Comparison of ENCODE assay signal across 9 cellular contexts in genomic region chr19:29277107-29277506, GRCh38.
DNase-seq lines count a peak whose midpoint lies in the region; ATAC-seq and TF ChIP-seq lines count a peak whose summit lies in the region.
"Had no signal": no experiment of that assay in that cellular context is flagged by ENCODE, and none has a peak within 500 bp of the region (broad histone marks: within the 10 kb centered on the region; RNA-seq: fewer than 3 reads in every experiment).

No MANE protein-coding gene starts in this region.

- H3K9me3 ChIP-seq in mammary epithelial cell (replicated peaks; ENCODE audit: insufficient read depth, low read length) (peaks cover 22% of the 10 kb centered on the region), ovary (no peaks in the 10 kb centered on the region)

- TF ChIP-seq POLR2A in ovary (IDR thresholded peaks at IDR 0.05), result no peak

- dilution Hi-C loops in mammary epithelial cell (cut with HindIII; ENCODE audit: low sequenced_read_pairs), result no loop called here

- no peaks in the 10 kb centered on the region for H3K9me3 Mint-ChIP-seq in activated CD8-positive, alpha-beta T cell treated with anti-CD3 and anti-CD28 coated beads, Interleukin-2, amount 10 ng/mL, durations not matched to agents 7 days and 5 days (ENCODE audit: insufficient read depth)

- no peaks in the 10 kb centered on the region for H3K36me3 ChIP-seq in mammary epithelial cell (ENCODE audit: insufficient read depth, low read length)
- H3K36me3 ChIP-seq in ovary, result no peaks in the 10 kb centered on the region

- H3K27ac Mint-ChIP-seq in activated CD8-positive, alpha-beta T cell treated with anti-CD3 and anti-CD28 coated beads, Interleukin-2, amount 10 ng/mL, durations not matched to agents 7 days and 5 days, result peak overlapping the region; percentile 72

- in situ Hi-C loops in mammary epithelial cell (cut with MboI; ENCODE audit: low sequenced_read_pairs in 2 of 2), result no loop called here

- peak; percentile 95 for ATAC-seq in GM21576 (IDR thresholded peaks at IDR 0.05; ENCODE audit: unreplicated experiment)
- ATAC-seq in activated CD8-positive, alpha-beta T cell treated with anti-CD3 and anti-CD28 coated beads, Interleukin-2, amount 10 ng/mL, durations not matched to agents 7 days and 5 days, result peak; percentile 96
- ATAC-seq: HCT116 had no signal

- H3K27me3 ChIP-seq in mammary epithelial cell (ENCODE audit: insufficient read depth, low read length), result no peaks in the 10 kb centered on the region
- no peaks in the 10 kb centered on the region for H3K27me3 ChIP-seq in ovary

- peaks cover 10% of the 10 kb centered on the region for H3K4me1 Mint-ChIP-seq in activated CD8-positive, alpha-beta T cell treated with anti-CD3 and anti-CD28 coated beads, Interleukin-2, amount 10 ng/mL, durations not matched to agents 7 days and 5 days (ENCODE audit: low read depth)

- H4K20me1 ChIP-seq in mammary epithelial cell (ENCODE audit: insufficient read depth, low read length), result no peaks in the 10 kb centered on the region

- no peak overlapping the region for H3K4me3 Mint-ChIP-seq in activated CD8-positive, alpha-beta T cell treated with anti-CD3 and anti-CD28 coated beads, Interleukin-2, amount 10 ng/mL, durations not matched to agents 7 days and 5 days

- no peak overlapping the region for H3K4me2 ChIP-seq in mammary epithelial cell (ENCODE audit: insufficient read depth, low read depth, low read length)

- POLR2A ChIA-PET in activated CD8-positive, alpha-beta T cell treated with anti-CD3 and anti-CD28 coated beads, Interleukin-2, amount 10 ng/mL, durations not matched to agents 7 days and 5 days (lab: Charles Lee), result no interaction called here

- no peak overlapping the region for H2AFZ ChIP-seq in mammary epithelial cell (ENCODE audit: low read depth, low read length)

- no peaks in the 10 kb centered on the region for H3K79me2 ChIP-seq in mammary epithelial cell (ENCODE audit: insufficient read depth, low read length)

- CTCF ChIA-PET in activated CD8-positive, alpha-beta T cell treated with anti-CD3 and anti-CD28 coated beads, Interleukin-2, amount 10 ng/mL, durations not matched to agents 7 days and 5 days (lab: Charles Lee), result no interaction called here
- CTCF ChIA-PET in mammary epithelial cell (lab: Charles Lee; ENCODE audit: low non-redundant PET), result no interaction called here

- WGBS in mammary epithelial cell (ENCODE audit: low coverage, missing lambda C conversion rate), result 16% methylated on average over 2 of the region's 7 CpGs
- WGBS in ovary, 3 donors, result 26 to 30% (median 30%) methylated on average over 7 of the region's 7 CpGs

- no peak overlapping the region for H3K9ac ChIP-seq in mammary epithelial cell (ENCODE audit: insufficient read depth, low read length)

- H3K4me1 ChIP-seq in mammary epithelial cell (ENCODE audit: insufficient read depth, low read length) (no peaks in the 10 kb centered on the region), ovary (ENCODE audit: insufficient read depth) (no peaks in the 10 kb centered on the region)

- no TSS peak for BruUV-seq in mammary epithelial cell (replicated peaks; lab: Mats Ljungman, UMichigan)

- intact Hi-C loops in mammary epithelial cell (cut with micrococcal nuclease), result no loop called here
- intact Hi-C loops in ovary (cut with DNase I), result no loop called here

- peaks cover 19% of the 10 kb centered on the region for H3K27me3 Mint-ChIP-seq in activated CD8-positive, alpha-beta T cell treated with anti-CD3 and anti-CD28 coated beads, Interleukin-2, amount 10 ng/mL, durations not matched to agents 7 days and 5 days (ENCODE audit: low read depth)

- H3K27ac ChIP-seq in mammary epithelial cell (ENCODE audit: insufficient read depth, low read depth, low read length) (no peak overlapping the region), ovary (no peak overlapping the region)

- H3K4me3 ChIP-seq in mammary epithelial cell (replicated peaks in 1 of 3; ENCODE audit: insufficient read depth in 1 of 3, low read depth in 2 of 3, low read length in 3 of 3) (no peak overlapping the region), ovary (no peak overlapping the region)

- H3K36me3 Mint-ChIP-seq in activated CD8-positive, alpha-beta T cell treated with anti-CD3 and anti-CD28 coated beads, Interleukin-2, amount 10 ng/mL, durations not matched to agents 7 days and 5 days (ENCODE audit: low read depth), result no peaks in the 10 kb centered on the region

- no peak for TF ChIP-seq EP300 in ovary (IDR thresholded peaks at IDR 0.05)

- DNase-seq in EL, result peak; percentile 53
- DNase-seq in LHCN-M2 (ENCODE audit: low read depth), result peak; percentile 4
- peak; percentile 80 for DNase-seq in activated CD8-positive, alpha-beta T cell treated with anti-CD3 and anti-CD28 coated beads, Interleukin-2, amount 10 ng/mL, durations not matched to agents 7 days and 5 days
- peak; percentile 71 for DNase-seq in islet precursor cell
- DNase-seq in NCI-H69 (lab: John Stamatoyannopoulos, UW), result no peak
- no peak for DNase-seq in mammary epithelial cell
- DNase-seq in ovary, result no peak

- TF ChIP-seq CTCF in mammary epithelial cell (conservative IDR thresholded peaks at IDR 0.05 in 1 of 2, IDR thresholded peaks at IDR 0.05 in 1 of 2; ENCODE audit: extremely low read depth in 1 of 2, insufficient read depth in 1 of 2, low read depth in 1 of 2, low read length in 2 of 2), result no peak
- TF ChIP-seq CTCF in ovary (IDR thresholded peaks at IDR 0.05), result no peak

Comparison
In these comparisons a context has a peak if more than half of its experiments do, and no peak if none do; other contexts are left out.
1. DNase-seq: peak in EL (single experiment), LHCN-M2 (single experiment), activated CD8-positive, alpha-beta T cell treated with anti-CD3 and anti-CD28 coated beads, Interleukin-2, amount 10 ng/mL, durations not matched to agents 7 days and 5 days (single experiment) and islet precursor cell (single experiment); none in NCI-H69 (single experiment), mammary epithelial cell (single experiment) and ovary (0 of 5).